Comparison of ENCODE assay signal across 17 cellular contexts in genomic region chr2:221422516-221423211, GRCh38.
DNase-seq lines count a peak whose midpoint lies in the region; ATAC-seq, FAIRE-seq and TF ChIP-seq lines count a peak whose summit lies in the region.
"Had no signal": no experiment of that assay in that cellular context is flagged by ENCODE, and none has a peak within 500 bp of the region (broad histone marks: within the 10 kb centered on the region; RNA-seq: fewer than 3 reads in every experiment).

No MANE protein-coding gene starts in this region.

- H3F3A ChIP-seq in PC-9 (ENCODE audit: insufficient read depth, low read depth): peaks cover 4% of the 10 kb centered on the region; the same call in 1 of the 2 replicates

- TF ChIP-seq POLR2A in endothelial cell of umbilical vein (IDR thresholded peaks at IDR 0.05; ENCODE audit: low read depth, low read length): no peak

- no TSS peak for BruUV-seq in PC-9 (replicated peaks; lab: Mats Ljungman, UMichigan)
- no TSS peak for BruUV-seq in endothelial cell of umbilical vein (replicated peaks; lab: Mats Ljungman, UMichigan)

- no peak overlapping the region for H4K8ac ChIP-seq in mesenchymal stem cell (ENCODE audit: low read length)

- no peak overlapping the region for H3K4ac ChIP-seq in mesenchymal stem cell (ENCODE audit: low read depth in 1 of 2, low read length in 2 of 2)

- no peak overlapping the region for H2BK120ac ChIP-seq in mesenchymal stem cell (ENCODE audit: low read depth, low read length)

- dilution Hi-C loops in endothelial cell of umbilical vein (cut with MboI; ENCODE audit: extremely low pct_ligation_motif_present, low sequenced_read_pairs): no loop called here

- H3K27ac ChIP-seq in PC-9: no peak overlapping the region
- peak overlapping the region; percentile 82 for H3K27ac ChIP-seq in endothelial cell of umbilical vein (ENCODE audit: insufficient read depth, low read depth, low read length)
- no peak overlapping the region for H3K27ac ChIP-seq in mesenchymal stem cell (ENCODE audit: low read length, poor library complexity, severe bottlenecking)
- H3K27ac ChIP-seq: GM23248, HL-60 had no signal

- H2BK5ac ChIP-seq in mesenchymal stem cell (ENCODE audit: low read depth, low read length, poor library complexity, severe bottlenecking): no peak overlapping the region

- H3K9ac ChIP-seq in endothelial cell of umbilical vein (replicated peaks; ENCODE audit: extremely low read depth, insufficient read depth, low read length) (peak overlapping the region; percentile 56), mesenchymal stem cell (ENCODE audit: low read length) (no peak overlapping the region)
- H3K9ac ChIP-seq: GM23248 had no signal

- POLR2A ChIA-PET in PC-9 (lab: Charles Lee; ENCODE audit: unreplicated experiment): interaction anchor here (0.6 kb wide), 1 partner anchor 36 kb away, joined by 3 read pairs; no protein-coding TSS in a partner anchor
- POLR2A ChIA-PET in endothelial cell of umbilical vein (lab: Charles Lee): no interaction called here

- H3K27me3 ChIP-seq in PC-9 (ENCODE audit: insufficient read depth, low read depth) (no peaks in the 10 kb centered on the region), endothelial cell of umbilical vein (ENCODE audit: control insufficient read depth in 2 of 2, insufficient read depth in 2 of 2, low read length in 2 of 2) (no peaks in the 10 kb centered on the region), mesenchymal stem cell (ENCODE audit: control insufficient read depth in 1 of 2, insufficient read depth in 1 of 2, low read length in 2 of 2) (no peaks in the 10 kb centered on the region)

- H3K4me2 ChIP-seq in PC-9: peak overlapping the region; percentile 14; the same call in 1 of the 2 replicates
- peak overlapping the region; percentile 77 for H3K4me2 ChIP-seq in endothelial cell of umbilical vein (ENCODE audit: insufficient read depth, low read length)
- no peak overlapping the region for H3K4me2 ChIP-seq in mesenchymal stem cell (ENCODE audit: low read length, poor library complexity, severe bottlenecking)

- H3K18ac ChIP-seq in mesenchymal stem cell (ENCODE audit: low read depth in 1 of 2, low read length in 2 of 2): no peak overlapping the region

- H2BK15ac ChIP-seq in mesenchymal stem cell (ENCODE audit: low read depth, poor library complexity, severe bottlenecking): no peak overlapping the region

- ATAC-seq in HG03469 (IDR thresholded peaks at IDR 0.05; ENCODE audit: unreplicated experiment): no peak

- 0 out of 2 replicates have a peak, but pooled peaks cover 3% of the 10 kb centered on the region for H3K36me3 ChIP-seq in PC-9 (ENCODE audit: low read depth)
- H3K36me3 ChIP-seq in endothelial cell of umbilical vein (ENCODE audit: control insufficient read depth in 2 of 2, extremely low read depth in 1 of 2, insufficient read depth in 2 of 2, low read length in 2 of 2): peaks cover 0 to 11% of the 10 kb centered on the region in 2 experiments
- H3K36me3 ChIP-seq in mesenchymal stem cell (ENCODE audit: control insufficient read depth in 1 of 2, insufficient read depth in 2 of 2, low read depth in 1 of 2, low read length in 2 of 2): peaks cover 23 to 77% of the 10 kb centered on the region in 2 experiments

- H3K4me3 ChIP-seq in PC-9: no peak overlapping the region
- H3K4me3 ChIP-seq in endothelial cell of umbilical vein (replicated peaks in 1 of 3; ENCODE audit: insufficient read depth in 1 of 3, low read depth in 1 of 3, low read length in 3 of 3): peak overlapping the region in 1 of 3 experiments; percentile 1
- no peak overlapping the region for H3K4me3 ChIP-seq in mesenchymal stem cell (ENCODE audit: insufficient read depth in 1 of 2, low read depth in 1 of 2, low read length in 2 of 2)
- H3K4me3 ChIP-seq: GM23248 had no signal

- peak; percentile 4 for DNase-seq in ELR (ENCODE audit: low read depth)
- DNase-seq in PC-9: no peak
- peak; percentile 72 for DNase-seq in endothelial cell of umbilical vein (ENCODE audit: low read depth, low spot score)
- DNase-seq in mesenchymal stem cell: peak; percentile 48
- DNase-seq in NCI-H1694 (lab: John Stamatoyannopoulos, UW): no peak
- DNase-seq in effector CD8-positive, alpha-beta T cell (lab: John Stamatoyannopoulos, UW): no peak
- DNase-seq: DMS79, GF-D8, KG1, NCI-H1092, NCI-H187, NCI-H446 treated with DMSO at 0.1 percent for 48 hours, NCI-H748 treated with DMSO at 0.1 percent for 48 hours had no signal

- no peak overlapping the region for H2BK12ac ChIP-seq in mesenchymal stem cell (ENCODE audit: low read length in 2 of 2)

- no peak overlapping the region for H4K91ac ChIP-seq in mesenchymal stem cell (ENCODE audit: low read length)

- H3K9me1 ChIP-seq in endothelial cell of umbilical vein (replicated peaks; ENCODE audit: control insufficient read depth, extremely low read depth, insufficient read depth, low read length): no peaks in the 10 kb centered on the region

- TF ChIP-seq CTCF in PC-9 (conservative IDR thresholded peaks at IDR 0.05) (no peak), endothelial cell of umbilical vein (IDR thresholded peaks at IDR 0.05; ENCODE audit: extremely low read depth in 1 of 2, insufficient read depth in 1 of 2, low read depth in 1 of 2, low read length in 2 of 2) (no peak)

- intact Hi-C loops in PC-9 (cut with micrococcal nuclease; ENCODE audit: unreplicated experiment): no loop called here
- intact Hi-C loops in endothelial cell of umbilical vein (cut with micrococcal nuclease): loop anchor here (1.0 to 2.0 kb wide), 8 partner anchors 22 to 356 kb away; no protein-coding TSS in a partner anchor

- H4K20me1 ChIP-seq in PC-9 (ENCODE audit: insufficient read depth) (no peaks in the 10 kb centered on the region), endothelial cell of umbilical vein (replicated peaks; ENCODE audit: control insufficient read depth, extremely low read depth, insufficient read depth, low read length) (no peaks in the 10 kb centered on the region)

- CTCF ChIA-PET in PC-9 (lab: Charles Lee): no interaction called here
- CTCF ChIA-PET in endothelial cell of umbilical vein (lab: Charles Lee): interaction anchor here (0.7 to 1.2 kb wide), 4 partner anchors 12 to 186 kb away, joined by 3 to 8 read pairs (median 6); no protein-coding TSS in a partner anchor

- H3K9me3 ChIP-seq in PC-9 (ENCODE audit: insufficient read depth, low read depth) (no peaks in the 10 kb centered on the region), endothelial cell of umbilical vein (replicated peaks; ENCODE audit: control insufficient read depth, insufficient read depth, low read length) (no peaks in the 10 kb centered on the region), mesenchymal stem cell (ENCODE audit: control insufficient read depth, low read length) (no peaks in the 10 kb centered on the region)

- H2AFZ ChIP-seq in PC-9 (no peak overlapping the region), endothelial cell of umbilical vein (ENCODE audit: low read depth, low read length) (peak overlapping the region; percentile 34), mesenchymal stem cell (ENCODE audit: low read depth, low read length) (no peak overlapping the region)
- H2AFZ ChIP-seq: GM23248 had no signal

- H3K4me1 ChIP-seq in PC-9 (replicated peaks; ENCODE audit: insufficient read depth): peaks cover 13% of the 10 kb centered on the region
- peaks cover 35% of the 10 kb centered on the region for H3K4me1 ChIP-seq in endothelial cell of umbilical vein (ENCODE audit: control insufficient read depth, extremely low read depth, insufficient read depth, low read length)
- no peaks in the 10 kb centered on the region for H3K4me1 ChIP-seq in mesenchymal stem cell (ENCODE audit: control insufficient read depth, insufficient read depth, low read depth, low read length)

- H3K23ac ChIP-seq in mesenchymal stem cell (ENCODE audit: low read length in 2 of 2): no peak overlapping the region

- H3K79me1 ChIP-seq in mesenchymal stem cell (replicated peaks; ENCODE audit: low read length, poor library complexity, severe bottlenecking): peaks cover 35% of the 10 kb centered on the region

- no peak overlapping the region for H2AK5ac ChIP-seq in mesenchymal stem cell (ENCODE audit: low read length, severe bottlenecking)

- WGBS in mesenchymal stem cell: 100% methylated on average over 1 of the region's 4 CpGs

- peak; percentile 8 for FAIRE-seq in endothelial cell of umbilical vein (lab: Jason Lieb, UNC)
- FAIRE-seq: GM19239 had no signal

- H3K79me2 ChIP-seq in PC-9 (ENCODE audit: low read depth) (no peaks in the 10 kb centered on the region), endothelial cell of umbilical vein (ENCODE audit: control insufficient read depth, insufficient read depth, low read length) (peaks cover 2% of the 10 kb centered on the region)

- H3K9me2 ChIP-seq in PC-9 (ENCODE audit: insufficient read depth): no peaks in the 10 kb centered on the region

- no peak overlapping the region for H3K14ac ChIP-seq in mesenchymal stem cell (ENCODE audit: low read length in 2 of 2)

TF ChIP-seq in endothelial cell of umbilical vein, 7 proteins besides CTCF, POLR2A, EP300 and RAD21:
- TF ChIP-seq JUN (IDR thresholded peaks at IDR 0.05; ENCODE audit: borderline replicate concordance, insufficient read depth, insufficient read length, low read depth) (peak; percentile 14), MAX (IDR thresholded peaks at IDR 0.05; ENCODE audit: insufficient read depth, insufficient read length) (no peak), POLR2AphosphoS5 (IDR thresholded peaks at IDR 0.05; ENCODE audit: insufficient read depth, low read depth, low read length) (no peak), FOS (IDR thresholded peaks at IDR 0.05; ENCODE audit: borderline replicate concordance, insufficient read depth, low read length) (peak; percentile 5)

Comparison
In these comparisons a context has a peak if more than half of its experiments do, and no peak if none do; other contexts are left out.
1. DNase-seq: peak in ELR (single experiment), endothelial cell of umbilical vein (single experiment) and mesenchymal stem cell (single experiment); none in PC-9 (0 of 2), NCI-H1694 (single experiment) and effector CD8-positive, alpha-beta T cell (single experiment).